In genomic region chr7:836429-836828, GRCh38 we compare ENCODE assay signal across 8 cellular contexts. TPM values are rescaled to one million over a fixed set of nuclear protein-coding genes. Genes with fewer than 3 reads are reported as not detected.
DNase-seq lines count a peak whose midpoint lies in the region; ATAC-seq and TF ChIP-seq lines count a peak whose summit lies in the region.

No MANE protein-coding gene starts in this region.

- H3K36me3 Mint-ChIP-seq in activated naive CD4-positive, alpha-beta T cell treated with anti-CD3 and anti-CD28 coated beads for 36 hours (ENCODE audit: low read depth), result peaks cover 15% of the 10 kb centered on the region

- 53 to 73% (median 65%) methylated on average over 4 to 5 of the region's 5 CpGs for WGBS in adrenal gland, 4 donors
- WGBS in upper lobe of left lung, 2 donors, result 65 to 79% methylated on average over 5 of the region's 5 CpGs

- H3K27ac ChIP-seq in adrenal gland (peak overlapping the region in 2 of 5 donors; percentile 38 to 55), upper lobe of left lung (peak overlapping the region in 3 of 4 donors; percentile 2 to 59 (median 49))

- H3K27ac Mint-ChIP-seq in activated naive CD4-positive, alpha-beta T cell treated with anti-CD3 and anti-CD28 coated beads for 36 hours, result peak overlapping the region; percentile 37

- TF ChIP-seq CTCF in adrenal gland (IDR thresholded peaks at IDR 0.05), result peak in 4 of 6 experiments; percentile 12 to 44 (median 36)
- peak in 2 of 6 experiments; percentile 6 to 25 for TF ChIP-seq CTCF in upper lobe of left lung (IDR thresholded peaks at IDR 0.05)

- H3K9me3 Mint-ChIP-seq in activated naive CD4-positive, alpha-beta T cell treated with anti-CD3 and anti-CD28 coated beads for 36 hours, result no peaks in the 10 kb centered on the region

- CTCF ChIA-PET in activated naive CD4-positive, alpha-beta T cell treated with anti-CD3 and anti-CD28 coated beads for 36 hours (lab: Charles Lee), result interaction anchor here (1.7 kb wide), 1 partner anchor 53 kb away, joined by 4 read pairs; no protein-coding TSS in a partner anchor

- no peak overlapping the region for H3K4me3 Mint-ChIP-seq in activated naive CD4-positive, alpha-beta T cell treated with anti-CD3 and anti-CD28 coated beads for 36 hours

- H3K4me1 ChIP-seq in adrenal gland (replicated peaks in 1 of 2) (peaks cover 6 to 31% of the 10 kb centered on the region in 2 donors), upper lobe of left lung (peaks cover 14 to 30% (median 23%) of the 10 kb centered on the region in 4 donors)

- H3K4me1 Mint-ChIP-seq in activated naive CD4-positive, alpha-beta T cell treated with anti-CD3 and anti-CD28 coated beads for 36 hours (ENCODE audit: low read depth), result peaks cover 43% of the 10 kb centered on the region

- no peaks in the 10 kb centered on the region for H3K9me3 ChIP-seq in adrenal gland (replicated peaks in 1 of 3)
- H3K9me3 ChIP-seq in upper lobe of left lung, result no peaks in the 10 kb centered on the region

- no peak for TF ChIP-seq POLR2A in adrenal gland (IDR thresholded peaks at IDR 0.05)
- no peak for TF ChIP-seq POLR2A in upper lobe of left lung (IDR thresholded peaks at IDR 0.05)

- H3K27me3 Mint-ChIP-seq in activated naive CD4-positive, alpha-beta T cell treated with anti-CD3 and anti-CD28 coated beads for 36 hours (ENCODE audit: low read depth), result no peaks in the 10 kb centered on the region

- ATAC-seq in upper lobe of left lung (ENCODE audit: low FRiP score in 2 of 2), result no peak
- no peak for ATAC-seq in GM18861 (IDR thresholded peaks at IDR 0.05; ENCODE audit: unreplicated experiment)

- TF ChIP-seq EP300 in upper lobe of left lung (IDR thresholded peaks at IDR 0.05), result no peak

- no peak for DNase-seq in activated naive CD4-positive, alpha-beta T cell treated with anti-CD3 and anti-CD28 coated beads for 36 hours
- DNase-seq in activated naive CD4-positive, alpha-beta T cell treated with anti-CD3 and anti-CD28 coated beads, Interleukin-2, amount 50 U/mL, for 16 hours, result no peak
- DNase-seq in adrenal gland (peak in 2 of 7 donors; percentile 38 to 75), iPS-NIHi7 (ENCODE audit: extremely low spot score) (peak; percentile 45), upper lobe of left lung (no peak), GOT3 (lab: John Stamatoyannopoulos, UW) (no peak), NCI-H1694 (lab: John Stamatoyannopoulos, UW) (no peak)

- H3K27me3 ChIP-seq in adrenal gland (no peaks in the 10 kb centered on the region), upper lobe of left lung (no peaks in the 10 kb centered on the region)

- H3K4me3 ChIP-seq in adrenal gland, result no peak overlapping the region
- no peak overlapping the region for H3K4me3 ChIP-seq in upper lobe of left lung

- intact Hi-C loops in activated naive CD4-positive, alpha-beta T cell treated with anti-CD3 and anti-CD28 coated beads for 36 hours (cut with micrococcal nuclease), result no loop called here
- intact Hi-C loops in adrenal gland (cut with DNase I), result no loop called here

- H3K36me3 ChIP-seq in adrenal gland (replicated peaks in 1 of 2) (peaks cover 0 to 21% of the 10 kb centered on the region in 2 donors), upper lobe of left lung (peaks cover 12 to 29% (median 18%) of the 10 kb centered on the region in 4 donors)

RNA-seq across cellular contexts. Expression of gene SUN1, which starts 4.2 kb away (rescaled TPM):
- total RNA-seq in activated naive CD4-positive, alpha-beta T cell treated with anti-CD3 and anti-CD28 coated beads for 36 hours, result 10 to 100 TPM; 67.8 to 74.4 TPM
- 100 to 1,000 TPM in 4 of 8 donors, 10 to 100 TPM in 4; 79.1 to 122 (median 99.9) TPM for total RNA-seq in adrenal gland
- polyA plus RNA-seq in adrenal gland, result 100 to 1,000 TPM in 2 of 3 donors, 10 to 100 TPM in 1; 28.7 to 114 (median 105) TPM
- 100 to 1,000 TPM; 107 to 196 (median 127) TPM for total RNA-seq in upper lobe of left lung

RNA-seq across cellular contexts. Expression of gene GET4, which starts 39.9 kb away (rescaled TPM):
- 10 to 100 TPM; 19.3 to 20.2 TPM for total RNA-seq in activated naive CD4-positive, alpha-beta T cell treated with anti-CD3 and anti-CD28 coated beads for 36 hours
- total RNA-seq in adrenal gland, result 100 to 1,000 TPM in 1 of 8 donors, 10 to 100 TPM in 7; 44.7 to 190 (median 69.1) TPM
- polyA plus RNA-seq in adrenal gland, result 100 to 1,000 TPM in 2 of 3 donors, 10 to 100 TPM in 1; 38.3 to 166 (median 164) TPM
- 10 to 100 TPM; 26.0 to 82.6 (median 40.8) TPM for total RNA-seq in upper lobe of left lung
